12 cellular contexts compared by ENCODE assay signal in the genomic region with DNA sequence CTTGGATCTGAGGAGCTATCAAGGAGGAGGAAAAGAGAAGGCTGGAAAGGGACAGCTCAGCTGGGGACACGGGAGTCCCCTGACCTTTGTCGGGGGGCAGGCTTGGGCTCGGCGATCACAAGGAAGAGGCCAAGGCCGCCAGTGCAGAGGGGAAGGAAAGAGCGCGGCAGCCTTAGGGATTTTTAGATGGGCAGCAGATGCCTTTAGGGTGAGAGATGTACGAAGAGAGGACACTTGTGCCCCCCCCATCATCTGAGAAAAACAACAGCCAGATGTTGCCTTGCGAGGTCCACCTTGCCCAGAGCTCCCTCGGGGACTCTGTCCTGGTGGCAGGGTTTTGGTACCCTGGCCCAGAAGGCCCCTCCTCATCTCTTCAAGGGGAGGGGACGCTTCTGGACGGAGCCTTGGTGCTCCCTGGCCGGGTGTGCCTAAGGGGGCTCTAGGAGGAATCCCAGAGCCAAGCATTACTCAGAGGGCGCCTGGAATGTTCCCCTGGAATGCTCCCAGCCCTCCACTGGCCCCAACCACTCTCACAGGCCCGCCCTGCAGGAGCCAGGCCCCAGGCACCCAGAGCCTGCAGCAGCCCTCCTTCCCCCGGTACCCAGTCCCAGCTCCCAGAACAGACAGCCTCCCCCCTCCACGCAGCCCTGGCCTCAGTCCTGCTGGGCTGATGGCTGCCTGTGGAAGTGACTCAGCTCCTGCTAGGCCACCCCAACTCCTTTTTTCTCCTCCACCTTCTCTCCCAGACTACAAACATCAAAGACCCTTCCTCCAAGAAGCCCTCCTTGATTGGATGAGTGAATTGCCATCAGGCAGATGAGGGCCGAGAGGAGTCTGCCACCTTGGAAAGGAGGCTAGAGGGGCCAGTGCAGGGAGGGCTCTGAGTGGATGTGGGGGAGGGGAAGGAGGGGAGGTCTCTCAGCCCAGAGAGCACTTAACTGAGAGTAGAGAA. TPM values are rescaled to one million over a fixed set of nuclear protein-coding genes. Genes with fewer than 3 reads are reported as not detected.
DNase-seq lines count a peak whose midpoint lies in the region; ATAC-seq and TF ChIP-seq lines count a peak whose summit lies in the region.
"Had no signal": no experiment of that assay in that cellular context is flagged by ENCODE, and none has a peak within 500 bp of the region (broad histone marks: within the 10 kb centered on the region; RNA-seq: fewer than 3 reads in every experiment).

No MANE protein-coding gene starts in this region.

- peak; percentile 23 to 52 for TF ChIP-seq POLR2A in sigmoid colon (IDR thresholded peaks at IDR 0.05)

- peak; percentile 39 to 60 for ATAC-seq in left cardiac atrium
- no peak for ATAC-seq in HG03025 (IDR thresholded peaks at IDR 0.05; ENCODE audit: low FRiP score, unreplicated experiment)
- ATAC-seq in GM19023 (IDR thresholded peaks at IDR 0.05; ENCODE audit: unreplicated experiment), result no peak

- H3K27ac ChIP-seq in adipose tissue (ENCODE audit: low read depth, low read length) (peak overlapping the region; percentile 3), sigmoid colon (peak overlapping the region; percentile 86 to 97 (median 94))

- H3K9me3 ChIP-seq in sigmoid colon, result no peaks in the 10 kb centered on the region

- no peaks in the 10 kb centered on the region for H3K27me3 ChIP-seq in sigmoid colon

- H3K4me3 ChIP-seq in sigmoid colon, result peak overlapping the region; percentile 57 to 76 (median 70)

- intact Hi-C loops in left cardiac atrium (cut with DNase I), result loop anchor here (10.0 kb wide), 3 partner anchors 85 to 405 kb away; partner anchors contain the start of gene ADISSP (in 1 of the 2)
- intact Hi-C loops in sigmoid colon (cut with DNase I), result loop anchor here (5.0 to 10.0 kb wide), 3 partner anchors 87 to 925 kb away; partner anchors contain the start of genes ADISSP and MAVS

- DNase-seq in EH (ENCODE audit: low read depth), result peak; percentile 94
- DNase-seq in left cardiac atrium, result peak; percentile 58
- peak; percentile 94 for DNase-seq in sigmoid colon
- no peak for DNase-seq in activated CD4-positive, alpha-beta T cell treated with anti-CD3 and anti-CD28 coated beads, Interleukin-2, amount 50 U/mL, for 48 hours
- no peak for DNase-seq in NCI-H146 (lab: John Stamatoyannopoulos, UW)
- DNase-seq: activated CD4-positive, alpha-beta T cell treated with anti-CD3 and anti-CD28 coated beads, Interleukin-2, amount 50 U/mL, for 1 hour; CD8-positive, alpha-beta memory T cell; MM.1S; stimulated activated CD4-positive, alpha-beta T cell treated with anti-CD3 and anti-CD28 coated beads, Interleukin-12 subunit alpha, Interleukin-12 subunit beta, amount 100 ng/mL, for 4 hours had no signal

- 47 to 77% (median 52%) methylated on average over 18 of the region's 18 CpGs for WGBS in adipose tissue, 3 donors
- 56 to 64% methylated on average over 18 of the region's 18 CpGs for WGBS in sigmoid colon, 2 donors

- no peak for TF ChIP-seq EP300 in sigmoid colon (IDR thresholded peaks at IDR 0.05)

- peaks cover 0 to 62% (median 57%) of the 10 kb centered on the region in 4 donors for H3K4me1 ChIP-seq in sigmoid colon

- peaks cover 0 to 10% (median 2%) of the 10 kb centered on the region in 4 donors for H3K36me3 ChIP-seq in sigmoid colon

- TF ChIP-seq CTCF in sigmoid colon (IDR thresholded peaks at IDR 0.05), result no peak

RNA-seq across cellular contexts. Expression of gene ADAM33, which starts 1.8 kb away (rescaled TPM):
- polyA plus RNA-seq in adipose tissue (10 to 100 TPM in 2 of 3 donors, 1 to 10 TPM in 1; 3.8 to 63.0 (median 24.2) TPM), sigmoid colon (10 to 100 TPM in 1 of 3 donors, 1 to 10 TPM in 1, under 1 TPM in 1; 0.69 to 12.3 (median 5.4) TPM)
- total RNA-seq in left cardiac atrium (10 to 100 TPM in 1 of 2 donors, 1 to 10 TPM in 1; 9.9 to 18.5 TPM), sigmoid colon (100 to 1,000 TPM in 2 of 4 donors, 10 to 100 TPM in 2; 49.9 to 484 (median 103) TPM)
- total RNA-seq: CD8-positive, alpha-beta memory T cell had no signal
- polyA plus RNA-seq: CD8-positive, alpha-beta memory T cell had no signal

RNA-seq across cellular contexts. Expression of gene GFRA4, which starts 16.8 kb away (rescaled TPM):
- not detected for polyA plus RNA-seq in adipose tissue
- total RNA-seq in left cardiac atrium, result not detected
- total RNA-seq in sigmoid colon, result not detected
- polyA plus RNA-seq in sigmoid colon, result not detected
- total RNA-seq: CD8-positive, alpha-beta memory T cell had no signal
- polyA plus RNA-seq: CD8-positive, alpha-beta memory T cell had no signal

RNA-seq across cellular contexts. Expression of gene SIGLEC1, which starts 32.4 kb away (rescaled TPM):
- polyA plus RNA-seq in adipose tissue (10 to 100 TPM in 1 of 3 donors, 1 to 10 TPM in 2; 1.9 to 11.0 (median 8.8) TPM), sigmoid colon (1 to 10 TPM; 2.4 to 6.9 (median 5.3) TPM)
- total RNA-seq in left cardiac atrium (10 to 100 TPM; 12.4 to 23.9 TPM), sigmoid colon (10 to 100 TPM in 3 of 4 donors, 1 to 10 TPM in 1; 9.9 to 17.1 (median 10.2) TPM)
- polyA plus RNA-seq: CD8-positive, alpha-beta memory T cell had no signal

RNA-seq across cellular contexts. Expression of gene HSPA12B, which starts 52.5 kb away (rescaled TPM):
- polyA plus RNA-seq in adipose tissue (10 to 100 TPM in 2 of 3 donors, 1 to 10 TPM in 1; 2.5 to 31.8 (median 26.4) TPM), sigmoid colon (1 to 10 TPM in 2 of 3 donors, under 1 TPM in 1; 0.69 to 7.8 (median 2.9) TPM)
- total RNA-seq in left cardiac atrium (10 to 100 TPM; 15.7 to 19.3 TPM), sigmoid colon (10 to 100 TPM in 1 of 4 donors, 1 to 10 TPM in 3; 2.2 to 10.5 (median 7.8) TPM)
- total RNA-seq: CD8-positive, alpha-beta memory T cell had no signal
- polyA plus RNA-seq: CD8-positive, alpha-beta memory T cell had no signal

Comparison
In these comparisons a context has a peak if more than half of its experiments do, and no peak if none do; other contexts are left out.
1. DNase-seq: peak in EH (single experiment), left cardiac atrium (single experiment) and sigmoid colon (single experiment); none in activated CD4-positive, alpha-beta T cell treated with anti-CD3 and anti-CD28 coated beads, Interleukin-2, amount 50 U/mL, for 48 hours (0 of 2) and NCI-H146 (single experiment).
2. ATAC-seq: peak in left cardiac atrium (2 of 2); none in HG03025 (single experiment) and GM19023 (single experiment).